10 cellular contexts compared by ENCODE assay signal in the genomic region with DNA sequence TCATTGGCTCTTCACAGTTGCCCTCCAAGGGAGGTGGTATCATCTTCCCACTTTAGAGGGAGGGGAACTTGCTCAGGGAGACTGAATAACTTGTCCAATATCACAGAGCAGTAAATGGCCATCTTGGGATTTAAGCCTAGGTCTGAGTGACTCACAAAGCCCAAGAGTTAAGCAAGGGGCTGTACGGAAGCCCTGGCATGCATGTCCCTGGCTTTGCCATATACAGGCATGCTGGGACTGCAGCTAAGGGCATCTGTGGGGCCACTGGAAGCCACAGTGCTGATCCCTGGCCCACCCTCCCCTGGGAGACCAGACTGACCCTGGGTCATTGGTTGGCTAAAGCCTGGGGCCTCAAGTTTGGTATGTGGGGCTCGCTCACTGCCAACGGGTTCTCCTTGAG. TPM values are rescaled to one million over a fixed set of nuclear protein-coding genes. Genes with fewer than 3 reads are reported as not detected.
DNase-seq lines count a peak whose midpoint lies in the region; ATAC-seq lines count a peak whose summit lies in the region.
"Had no signal": no experiment of that assay in that cellular context is flagged by ENCODE, and none has a peak within 500 bp of the region (broad histone marks: within the 10 kb centered on the region; RNA-seq: fewer than 3 reads in every experiment).

No MANE protein-coding gene starts in this region.

- no peak for ATAC-seq in activated naive CD8-positive, alpha-beta T cell treated with anti-CD3 and anti-CD28 coated beads, Interleukin-2, amount 50 U/mL, for 24 hours
- ATAC-seq in GM19455 (IDR thresholded peaks at IDR 0.05; ENCODE audit: unreplicated experiment) (no peak), GM19467 (IDR thresholded peaks at IDR 0.05; ENCODE audit: unreplicated experiment) (no peak)

- H3K9me3 Mint-ChIP-seq in activated naive CD8-positive, alpha-beta T cell treated with anti-CD3 and anti-CD28 coated beads, Interleukin-2, amount 50 U/mL, for 24 hours: no peaks in the 10 kb centered on the region

- H3K36me3 Mint-ChIP-seq in activated naive CD8-positive, alpha-beta T cell treated with anti-CD3 and anti-CD28 coated beads, Interleukin-2, amount 50 U/mL, for 24 hours (ENCODE audit: low read depth): peaks cover 42% of the 10 kb centered on the region

- peak overlapping the region; percentile 87 for H3K4me3 Mint-ChIP-seq in activated naive CD8-positive, alpha-beta T cell treated with anti-CD3 and anti-CD28 coated beads, Interleukin-2, amount 50 U/mL, for 24 hours

- peak; percentile 25 to 42 for DNase-seq in NOMO-1 (lab: John Stamatoyannopoulos, UW; ENCODE audit: unreplicated experiment in 2 of 2)
- no peak for DNase-seq in NOMO-1 treated with dmso at 0.1 percent for 144 hours (lab: John Stamatoyannopoulos, UW; ENCODE audit: unreplicated experiment)
- DNase-seq in activated naive CD8-positive, alpha-beta T cell treated with anti-CD3 and anti-CD28 coated beads, Interleukin-2, amount 50 U/mL, for 24 hours: no peak
- DNase-seq in iris pigment epithelial cell (ENCODE audit: low read depth): peak; percentile 90
- no peak for DNase-seq in NCI-H524 treated with DMSO at 0.1 percent for 48 hours (lab: John Stamatoyannopoulos, UW)
- DNase-seq: NCI-H774 had no signal

- H3K27ac Mint-ChIP-seq in activated naive CD8-positive, alpha-beta T cell treated with anti-CD3 and anti-CD28 coated beads, Interleukin-2, amount 50 U/mL, for 24 hours: peak overlapping the region; percentile 95

- no peaks in the 10 kb centered on the region for H3K27me3 Mint-ChIP-seq in activated naive CD8-positive, alpha-beta T cell treated with anti-CD3 and anti-CD28 coated beads, Interleukin-2, amount 50 U/mL, for 24 hours

- peak overlapping the region; percentile 72 for H3K27ac ChIP-seq in temporal lobe (ENCODE audit: low read depth, low read length)
- H3K27ac ChIP-seq: 22Rv1 had no signal

- peaks cover 85% of the 10 kb centered on the region for H3K4me1 Mint-ChIP-seq in activated naive CD8-positive, alpha-beta T cell treated with anti-CD3 and anti-CD28 coated beads, Interleukin-2, amount 50 U/mL, for 24 hours

RNA-seq across cellular contexts. Expression of gene VSIR, which starts 3.1 kb away (rescaled TPM):
- total RNA-seq in temporal lobe: 5.4 TPM

RNA-seq across cellular contexts. Expression of gene C10orf105, which starts 50.7 kb away (rescaled TPM):
- 0.25 TPM for total RNA-seq in temporal lobe

Comparison
In these comparisons a context has a peak if more than half of its experiments do, and no peak if none do; other contexts are left out.
1. DNase-seq: peak in NOMO-1 (2 of 2) and iris pigment epithelial cell (single experiment); none in NOMO-1 treated with dmso at 0.1 percent for 144 hours (single experiment), activated naive CD8-positive, alpha-beta T cell treated with anti-CD3 and anti-CD28 coated beads, Interleukin-2, amount 50 U/mL, for 24 hours (single experiment) and NCI-H524 treated with DMSO at 0.1 percent for 48 hours (single experiment).